In the genomic region with DNA sequence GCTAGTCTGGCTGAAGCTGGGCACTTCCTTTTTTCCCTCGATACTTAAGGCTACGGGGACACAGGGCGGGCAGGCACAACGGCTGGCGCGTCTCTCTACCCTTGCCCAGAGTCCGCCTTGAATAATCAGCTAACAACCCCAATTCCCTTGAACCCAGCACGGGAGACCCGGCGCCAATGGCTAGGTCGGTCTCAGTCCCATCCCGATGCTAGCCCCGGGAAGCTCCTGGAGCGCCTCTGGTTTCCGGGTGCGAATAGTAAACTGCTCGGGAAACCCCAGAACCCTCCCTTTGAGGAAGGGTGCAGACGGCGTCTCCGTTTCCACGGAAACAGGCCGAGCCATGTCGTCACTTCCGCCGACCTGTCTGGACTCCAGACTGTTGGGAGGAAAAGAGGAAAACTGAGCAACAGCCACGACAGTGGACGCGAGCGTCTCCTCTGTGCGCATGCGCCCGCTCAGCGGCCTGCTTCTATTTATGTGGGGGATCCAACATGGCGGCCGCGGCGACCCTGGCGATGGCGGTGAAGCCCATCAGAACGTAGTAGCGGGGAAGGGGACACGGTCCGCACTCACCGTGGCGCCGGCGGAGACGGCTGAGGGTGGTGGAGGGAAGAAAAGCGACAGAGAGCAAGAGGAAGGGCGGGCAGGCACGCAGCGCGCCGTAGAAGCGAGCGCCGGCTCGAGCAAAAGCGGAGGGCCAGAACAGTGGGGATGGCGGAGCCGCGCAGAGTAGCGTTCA, we compare ENCODE assay signal across 1 cellular context.
TF ChIP-seq lines count a peak whose summit lies in the region.

Gene UBN2 (plus strand): TSS at position 464 of the 739 bp plus-strand sequence. CDS start 248 bp downstream, at position 712.

TF ChIP-seq in GM12878, 131 proteins besides CTCF, POLR2A, EP300 and RAD21 (continued from another document and continues in another):
- TF ChIP-seq NFYA (IDR thresholded peaks at IDR 0.05; ENCODE audit: borderline replicate concordance, low read depth, low read length), result no peak
- peak; percentile 90 for TF ChIP-seq IKZF1 (conservative IDR thresholded peaks at IDR 0.05)
- TF ChIP-seq CBX3 (IDR thresholded peaks at IDR 0.05; ENCODE audit: borderline replicate concordance, low read depth), result no peak
- no peak; the same call in 1 of the 2 replicates for TF ChIP-seq STAT1 (conservative IDR thresholded peaks at IDR 0.05)
- TF ChIP-seq, protein P1, sequence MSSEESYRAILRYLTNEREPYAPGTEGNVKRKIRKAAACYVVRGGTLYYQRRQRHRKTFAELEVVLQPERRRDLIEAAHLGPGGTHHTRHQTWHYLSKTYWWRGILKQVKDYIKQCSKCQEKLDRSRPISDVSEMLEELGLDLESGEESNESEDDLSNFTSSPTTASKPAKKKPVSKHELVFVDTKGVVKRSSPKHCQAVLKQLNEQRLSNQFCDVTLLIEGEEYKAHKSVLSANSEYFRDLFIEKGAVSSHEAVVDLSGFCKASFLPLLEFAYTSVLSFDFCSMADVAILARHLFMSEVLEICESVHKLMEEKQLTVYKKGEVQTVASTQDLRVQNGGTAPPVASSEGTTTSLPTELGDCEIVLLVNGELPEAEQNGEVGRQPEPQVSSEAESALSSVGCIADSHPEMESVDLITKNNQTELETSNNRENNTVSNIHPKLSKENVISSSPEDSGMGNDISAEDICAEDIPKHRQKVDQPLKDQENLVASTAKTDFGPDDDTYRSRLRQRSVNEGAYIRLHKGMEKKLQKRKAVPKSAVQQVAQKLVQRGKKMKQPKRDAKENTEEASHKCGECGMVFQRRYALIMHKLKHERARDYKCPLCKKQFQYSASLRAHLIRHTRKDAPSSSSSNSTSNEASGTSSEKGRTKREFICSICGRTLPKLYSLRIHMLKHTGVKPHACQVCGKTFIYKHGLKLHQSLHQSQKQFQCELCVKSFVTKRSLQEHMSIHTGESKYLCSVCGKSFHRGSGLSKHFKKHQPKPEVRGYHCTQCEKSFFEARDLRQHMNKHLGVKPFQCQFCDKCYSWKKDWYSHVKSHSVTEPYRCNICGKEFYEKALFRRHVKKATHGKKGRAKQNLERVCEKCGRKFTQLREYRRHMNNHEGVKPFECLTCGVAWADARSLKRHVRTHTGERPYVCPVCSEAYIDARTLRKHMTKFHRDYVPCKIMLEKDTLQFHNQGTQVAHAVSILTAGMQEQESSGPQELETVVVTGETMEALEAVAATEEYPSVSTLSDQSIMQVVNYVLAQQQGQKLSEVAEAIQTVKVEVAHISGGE (CRISPR knock-in tag; IDR thresholded peaks at IDR 0.05), result no peak
- no peak for TF ChIP-seq HDGF (IDR thresholded peaks at IDR 0.05)
- peak; percentile 82; the same call in 1 of the 2 replicates for TF ChIP-seq MXI1 (IDR thresholded peaks at IDR 0.05; ENCODE audit: low read depth, low read length)
- TF ChIP-seq CHD4 (IDR thresholded peaks at IDR 0.05), result no peak
- TF ChIP-seq, protein P2, sequence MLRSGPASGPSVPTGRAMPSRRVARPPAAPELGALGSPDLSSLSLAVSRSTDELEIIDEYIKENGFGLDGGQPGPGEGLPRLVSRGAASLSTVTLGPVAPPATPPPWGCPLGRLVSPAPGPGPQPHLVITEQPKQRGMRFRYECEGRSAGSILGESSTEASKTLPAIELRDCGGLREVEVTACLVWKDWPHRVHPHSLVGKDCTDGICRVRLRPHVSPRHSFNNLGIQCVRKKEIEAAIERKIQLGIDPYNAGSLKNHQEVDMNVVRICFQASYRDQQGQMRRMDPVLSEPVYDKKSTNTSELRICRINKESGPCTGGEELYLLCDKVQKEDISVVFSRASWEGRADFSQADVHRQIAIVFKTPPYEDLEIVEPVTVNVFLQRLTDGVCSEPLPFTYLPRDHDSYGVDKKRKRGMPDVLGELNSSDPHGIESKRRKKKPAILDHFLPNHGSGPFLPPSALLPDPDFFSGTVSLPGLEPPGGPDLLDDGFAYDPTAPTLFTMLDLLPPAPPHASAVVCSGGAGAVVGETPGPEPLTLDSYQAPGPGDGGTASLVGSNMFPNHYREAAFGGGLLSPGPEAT (IDR thresholded peaks at IDR 0.05; ENCODE audit: low read depth), result peak; percentile 86
- no peak for TF ChIP-seq PAX5 (IDR thresholded peaks at IDR 0.05; ENCODE audit: borderline replicate concordance, low read depth, low read length)
- peak; percentile 66; the same call in 1 of the 2 replicates for TF ChIP-seq SMARCA5 (IDR thresholded peaks at IDR 0.05)
- TF ChIP-seq MTA3 (IDR thresholded peaks at IDR 0.05; ENCODE audit: borderline replicate concordance, low read length), result no peak
- TF ChIP-seq FOXK2 (IDR thresholded peaks at IDR 0.05), result peak; percentile 78
- TF ChIP-seq ZNF622 (IDR thresholded peaks at IDR 0.05), result no peak
- TF ChIP-seq, protein P3, sequence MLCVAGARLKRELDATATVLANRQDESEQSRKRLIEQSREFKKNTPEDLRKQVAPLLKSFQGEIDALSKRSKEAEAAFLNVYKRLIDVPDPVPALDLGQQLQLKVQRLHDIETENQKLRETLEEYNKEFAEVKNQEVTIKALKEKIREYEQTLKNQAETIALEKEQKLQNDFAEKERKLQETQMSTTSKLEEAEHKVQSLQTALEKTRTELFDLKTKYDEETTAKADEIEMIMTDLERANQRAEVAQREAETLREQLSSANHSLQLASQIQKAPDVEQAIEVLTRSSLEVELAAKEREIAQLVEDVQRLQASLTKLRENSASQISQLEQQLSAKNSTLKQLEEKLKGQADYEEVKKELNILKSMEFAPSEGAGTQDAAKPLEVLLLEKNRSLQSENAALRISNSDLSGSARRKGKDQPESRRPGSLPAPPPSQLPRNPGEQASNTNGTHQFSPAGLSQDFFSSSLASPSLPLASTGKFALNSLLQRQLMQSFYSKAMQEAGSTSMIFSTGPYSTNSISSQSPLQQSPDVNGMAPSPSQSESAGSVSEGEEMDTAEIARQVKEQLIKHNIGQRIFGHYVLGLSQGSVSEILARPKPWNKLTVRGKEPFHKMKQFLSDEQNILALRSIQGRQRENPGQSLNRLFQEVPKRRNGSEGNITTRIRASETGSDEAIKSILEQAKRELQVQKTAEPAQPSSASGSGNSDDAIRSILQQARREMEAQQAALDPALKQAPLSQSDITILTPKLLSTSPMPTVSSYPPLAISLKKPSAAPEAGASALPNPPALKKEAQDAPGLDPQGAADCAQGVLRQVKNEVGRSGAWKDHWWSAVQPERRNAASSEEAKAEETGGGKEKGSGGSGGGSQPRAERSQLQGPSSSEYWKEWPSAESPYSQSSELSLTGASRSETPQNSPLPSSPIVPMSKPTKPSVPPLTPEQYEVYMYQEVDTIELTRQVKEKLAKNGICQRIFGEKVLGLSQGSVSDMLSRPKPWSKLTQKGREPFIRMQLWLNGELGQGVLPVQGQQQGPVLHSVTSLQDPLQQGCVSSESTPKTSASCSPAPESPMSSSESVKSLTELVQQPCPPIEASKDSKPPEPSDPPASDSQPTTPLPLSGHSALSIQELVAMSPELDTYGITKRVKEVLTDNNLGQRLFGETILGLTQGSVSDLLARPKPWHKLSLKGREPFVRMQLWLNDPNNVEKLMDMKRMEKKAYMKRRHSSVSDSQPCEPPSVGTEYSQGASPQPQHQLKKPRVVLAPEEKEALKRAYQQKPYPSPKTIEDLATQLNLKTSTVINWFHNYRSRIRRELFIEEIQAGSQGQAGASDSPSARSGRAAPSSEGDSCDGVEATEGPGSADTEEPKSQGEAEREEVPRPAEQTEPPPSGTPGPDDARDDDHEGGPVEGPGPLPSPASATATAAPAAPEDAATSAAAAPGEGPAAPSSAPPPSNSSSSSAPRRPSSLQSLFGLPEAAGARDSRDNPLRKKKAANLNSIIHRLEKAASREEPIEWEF (IDR thresholded peaks at IDR 0.05; ENCODE audit: insufficient replicate concordance, low read depth, low read length), result no peak
- peak; percentile 92 for TF ChIP-seq TAF1 (IDR thresholded peaks at IDR 0.05; ENCODE audit: borderline replicate concordance, low read depth, low read length)
- TF ChIP-seq SRF (IDR thresholded peaks at IDR 0.05; ENCODE audit: low read depth in 2 of 2, low read length in 2 of 2), result no peak
- no peak; the same call in 1 of the 2 replicates for TF ChIP-seq MYB (IDR thresholded peaks at IDR 0.05; ENCODE audit: borderline replicate concordance, low read depth, low read length)
- no peak for TF ChIP-seq CHD1 (IDR thresholded peaks at IDR 0.05; ENCODE audit: low read depth, low read length)
- no peak for TF ChIP-seq SUZ12 (IDR thresholded peaks at IDR 0.05; ENCODE audit: unreplicated experiment)
- peak; percentile 80; the same call in 1 of the 2 replicates for TF ChIP-seq SPI1 (IDR thresholded peaks at IDR 0.05; ENCODE audit: borderline replicate concordance, insufficient read depth, low read depth, low read length)
- TF ChIP-seq FOXM1 (IDR thresholded peaks at IDR 0.05; ENCODE audit: low read depth, low read length), result no peak
- no peak for TF ChIP-seq TCF3 (IDR thresholded peaks at IDR 0.05; ENCODE audit: borderline replicate concordance, insufficient read depth, low read depth, low read length)
- TF ChIP-seq CBX5 (IDR thresholded peaks at IDR 0.05; ENCODE audit: low read depth), result no peak
- TF ChIP-seq, protein P4, sequence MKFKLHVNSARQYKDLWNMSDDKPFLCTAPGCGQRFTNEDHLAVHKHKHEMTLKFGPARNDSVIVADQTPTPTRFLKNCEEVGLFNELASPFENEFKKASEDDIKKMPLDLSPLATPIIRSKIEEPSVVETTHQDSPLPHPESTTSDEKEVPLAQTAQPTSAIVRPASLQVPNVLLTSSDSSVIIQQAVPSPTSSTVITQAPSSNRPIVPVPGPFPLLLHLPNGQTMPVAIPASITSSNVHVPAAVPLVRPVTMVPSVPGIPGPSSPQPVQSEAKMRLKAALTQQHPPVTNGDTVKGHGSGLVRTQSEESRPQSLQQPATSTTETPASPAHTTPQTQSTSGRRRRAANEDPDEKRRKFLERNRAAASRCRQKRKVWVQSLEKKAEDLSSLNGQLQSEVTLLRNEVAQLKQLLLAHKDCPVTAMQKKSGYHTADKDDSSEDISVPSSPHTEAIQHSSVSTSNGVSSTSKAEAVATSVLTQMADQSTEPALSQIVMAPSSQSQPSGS (IDR thresholded peaks at IDR 0.05; ENCODE audit: low read length), result no peak
- TF ChIP-seq ZNF217 (IDR thresholded peaks at IDR 0.05), result no peak
- peak; percentile 72; the same call in 1 of the 2 replicates for TF ChIP-seq ASH2L (IDR thresholded peaks at IDR 0.05; ENCODE audit: borderline replicate concordance, low read depth)
- TF ChIP-seq EGR1 (IDR thresholded peaks at IDR 0.05; ENCODE audit: borderline replicate concordance in 1 of 2, low read depth in 2 of 2, low read length in 2 of 2), result no peak
- TF ChIP-seq, protein P5, sequence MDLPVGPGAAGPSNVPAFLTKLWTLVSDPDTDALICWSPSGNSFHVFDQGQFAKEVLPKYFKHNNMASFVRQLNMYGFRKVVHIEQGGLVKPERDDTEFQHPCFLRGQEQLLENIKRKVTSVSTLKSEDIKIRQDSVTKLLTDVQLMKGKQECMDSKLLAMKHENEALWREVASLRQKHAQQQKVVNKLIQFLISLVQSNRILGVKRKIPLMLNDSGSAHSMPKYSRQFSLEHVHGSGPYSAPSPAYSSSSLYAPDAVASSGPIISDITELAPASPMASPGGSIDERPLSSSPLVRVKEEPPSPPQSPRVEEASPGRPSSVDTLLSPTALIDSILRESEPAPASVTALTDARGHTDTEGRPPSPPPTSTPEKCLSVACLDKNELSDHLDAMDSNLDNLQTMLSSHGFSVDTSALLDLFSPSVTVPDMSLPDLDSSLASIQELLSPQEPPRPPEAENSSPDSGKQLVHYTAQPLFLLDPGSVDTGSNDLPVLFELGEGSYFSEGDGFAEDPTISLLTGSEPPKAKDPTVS (IDR thresholded peaks at IDR 0.05; ENCODE audit: low read depth, low read length), result no peak
- TF ChIP-seq, protein P6, sequence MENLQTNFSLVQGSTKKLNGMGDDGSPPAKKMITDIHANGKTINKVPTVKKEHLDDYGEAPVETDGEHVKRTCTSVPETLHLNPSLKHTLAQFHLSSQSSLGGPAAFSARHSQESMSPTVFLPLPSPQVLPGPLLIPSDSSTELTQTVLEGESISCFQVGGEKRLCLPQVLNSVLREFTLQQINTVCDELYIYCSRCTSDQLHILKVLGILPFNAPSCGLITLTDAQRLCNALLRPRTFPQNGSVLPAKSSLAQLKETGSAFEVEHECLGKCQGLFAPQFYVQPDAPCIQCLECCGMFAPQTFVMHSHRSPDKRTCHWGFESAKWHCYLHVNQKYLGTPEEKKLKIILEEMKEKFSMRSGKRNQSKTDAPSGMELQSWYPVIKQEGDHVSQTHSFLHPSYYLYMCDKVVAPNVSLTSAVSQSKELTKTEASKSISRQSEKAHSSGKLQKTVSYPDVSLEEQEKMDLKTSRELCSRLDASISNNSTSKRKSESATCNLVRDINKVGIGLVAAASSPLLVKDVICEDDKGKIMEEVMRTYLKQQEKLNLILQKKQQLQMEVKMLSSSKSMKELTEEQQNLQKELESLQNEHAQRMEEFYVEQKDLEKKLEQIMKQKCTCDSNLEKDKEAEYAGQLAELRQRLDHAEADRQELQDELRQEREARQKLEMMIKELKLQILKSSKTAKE (IDR thresholded peaks at IDR 0.05; ENCODE audit: low read depth, poor library complexity, severe bottlenecking), result peak; percentile 48
- TF ChIP-seq YBX1 (IDR thresholded peaks at IDR 0.05), result no peak
- peak; percentile 30 for TF ChIP-seq MEF2B (IDR thresholded peaks at IDR 0.05; ENCODE audit: partially characterized antibody, poor library complexity, severe bottlenecking)
- no peak for TF ChIP-seq NR2F1 (conservative IDR thresholded peaks at IDR 0.05)
- TF ChIP-seq CBFB (IDR thresholded peaks at IDR 0.05; ENCODE audit: low read depth), result peak; percentile 57; the same call in 1 of the 2 replicates
- TF ChIP-seq RB1 (IDR thresholded peaks at IDR 0.05; ENCODE audit: borderline replicate concordance), result 0 out of 2 replicates have a peak, but pooled peaks have one; percentile 14
- TF ChIP-seq ZBTB33 (IDR thresholded peaks at IDR 0.05), result no peak
- TF ChIP-seq EZH2 (IDR thresholded peaks at IDR 0.05; ENCODE audit: borderline replicate concordance, control insufficient read depth, low read depth, low read length), result no peak
